ENCODE assay signal across 16 cellular contexts in the genomic region with DNA sequence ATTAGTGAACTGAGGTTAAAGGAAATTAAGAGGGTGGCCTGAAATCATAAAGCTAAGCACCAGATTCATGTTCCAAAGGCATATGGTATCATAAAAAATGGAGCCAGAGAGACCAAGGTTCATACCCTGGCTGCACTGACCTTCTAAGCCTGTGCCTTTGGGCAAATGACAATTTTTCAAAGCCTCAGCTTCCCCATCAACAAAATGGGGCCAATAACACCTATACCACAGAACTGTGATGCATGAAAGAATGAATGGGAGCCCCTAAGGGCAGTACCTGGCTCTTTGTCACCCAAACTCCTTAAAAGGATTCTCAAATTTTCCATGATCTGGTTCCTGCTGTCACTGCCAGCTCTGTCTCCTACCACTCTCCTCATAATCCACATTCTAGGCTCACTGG.
DNase-seq lines count a peak whose midpoint lies in the region; ATAC-seq and TF ChIP-seq lines count a peak whose summit lies in the region.
"Had no signal": no experiment of that assay in that cellular context is flagged by ENCODE, and none has a peak within 500 bp of the region (broad histone marks: within the 10 kb centered on the region; RNA-seq: fewer than 3 reads in every experiment).

No MANE protein-coding gene starts in this region.

- H3K4me3 ChIP-seq in KMS-11 (IDR thresholded peaks at IDR 0.05; ENCODE audit: insufficient read depth, low read depth, low read length): no peak overlapping the region
- H3K4me3 ChIP-seq in psoas muscle: no peak overlapping the region
- no peak overlapping the region for H3K4me3 ChIP-seq in HAP-1
- no peak overlapping the region for H3K4me3 ChIP-seq in WERI-Rb-1 (ENCODE audit: low read depth, low read length)
- H3K4me3 ChIP-seq: BLaER1 had no signal

- no peak overlapping the region for H2AFZ ChIP-seq in KMS-11 (ENCODE audit: low read depth)

- no peaks in the 10 kb centered on the region for H4K20me1 ChIP-seq in KMS-11 (ENCODE audit: insufficient read depth)

- no peak for ATAC-seq in activated CD4-positive, alpha-beta T cell treated with anti-CD3 and anti-CD28 coated beads for 36 hours
- no peak for ATAC-seq in psoas muscle
- ATAC-seq in natural killer cell: no peak

- no peak overlapping the region for H3K4me3 Mint-ChIP-seq in activated CD4-positive, alpha-beta T cell treated with anti-CD3 and anti-CD28 coated beads for 36 hours
- H3K4me3 Mint-ChIP-seq in activated T-helper 2 cell treated with anti-CD3 and anti-CD28 coated beads, Interferon-gamma antibody, Interleukin-2, Interleukin-4, amounts not matched to agents 10 μg/mL and 5 μg/mL and 100 μg/mL, durations not matched to agents 14 hours and 24 hours and 36 hours (ENCODE audit: low read depth): no peak overlapping the region
- H3K4me3 Mint-ChIP-seq in natural killer cell: no peak overlapping the region

- no peaks in the 10 kb centered on the region for H3K27me3 Mint-ChIP-seq in activated CD4-positive, alpha-beta T cell treated with anti-CD3 and anti-CD28 coated beads for 36 hours
- H3K27me3 Mint-ChIP-seq in activated T-helper 2 cell treated with anti-CD3 and anti-CD28 coated beads, Interferon-gamma antibody, Interleukin-2, Interleukin-4, amounts not matched to agents 10 μg/mL and 5 μg/mL and 100 μg/mL, durations not matched to agents 14 hours and 24 hours and 36 hours (ENCODE audit: low read depth): no peaks in the 10 kb centered on the region
- no peaks in the 10 kb centered on the region for H3K27me3 Mint-ChIP-seq in natural killer cell (ENCODE audit: low read depth in 2 of 2)

- H3K4me1 ChIP-seq in KMS-11 (ENCODE audit: low read depth, poor library complexity, severe bottlenecking) (peaks cover 69% of the 10 kb centered on the region), psoas muscle (peaks cover 78% of the 10 kb centered on the region), HAP-1 (no peaks in the 10 kb centered on the region)

- POLR2A ChIA-PET in activated CD4-positive, alpha-beta T cell treated with anti-CD3 and anti-CD28 coated beads for 36 hours (lab: Charles Lee): no interaction called here

- H3K4me1 Mint-ChIP-seq in activated CD4-positive, alpha-beta T cell treated with anti-CD3 and anti-CD28 coated beads for 36 hours: peaks cover 64% of the 10 kb centered on the region
- peaks cover 67% of the 10 kb centered on the region for H3K4me1 Mint-ChIP-seq in activated T-helper 2 cell treated with anti-CD3 and anti-CD28 coated beads, Interferon-gamma antibody, Interleukin-2, Interleukin-4, amounts not matched to agents 10 μg/mL and 5 μg/mL and 100 μg/mL, durations not matched to agents 14 hours and 24 hours and 36 hours (ENCODE audit: low read depth)
- peaks cover 11 to 16% of the 10 kb centered on the region in 2 donors for H3K4me1 Mint-ChIP-seq in natural killer cell

- H3K4me2 ChIP-seq in KMS-11: peak overlapping the region; percentile 81; the same call in 1 of the 2 replicates
- H3K4me2 ChIP-seq: BLaER1 had no signal

- in situ Hi-C loops in HAP-1 (cut with MboI; ENCODE audit: low sequenced_read_pairs): no loop called here

- peaks cover 5% of the 10 kb centered on the region for H3K36me3 Mint-ChIP-seq in activated CD4-positive, alpha-beta T cell treated with anti-CD3 and anti-CD28 coated beads for 36 hours (ENCODE audit: low read depth)
- H3K36me3 Mint-ChIP-seq in activated T-helper 2 cell treated with anti-CD3 and anti-CD28 coated beads, Interferon-gamma antibody, Interleukin-2, Interleukin-4, amounts not matched to agents 10 μg/mL and 5 μg/mL and 100 μg/mL, durations not matched to agents 14 hours and 24 hours and 36 hours (ENCODE audit: low read depth): peaks cover 17% of the 10 kb centered on the region
- no peaks in the 10 kb centered on the region for H3K36me3 Mint-ChIP-seq in natural killer cell

- H3K9me3 ChIP-seq in psoas muscle (no peaks in the 10 kb centered on the region), HAP-1 (no peaks in the 10 kb centered on the region), WERI-Rb-1 (ENCODE audit: severe bottlenecking) (no peaks in the 10 kb centered on the region)
- H3K9me3 ChIP-seq: BLaER1 had no signal

- no peak overlapping the region for H3K9ac ChIP-seq in KMS-11
- H3K9ac ChIP-seq: BLaER1 had no signal

- intact Hi-C loops in activated CD4-positive, alpha-beta T cell treated with anti-CD3 and anti-CD28 coated beads for 36 hours (cut with DNase I, micrococcal nuclease): loop anchor here in 1 of 2 experiments (5.0 kb wide), 1 partner anchor 37 kb away; no protein-coding TSS in a partner anchor
- intact Hi-C loops in activated T-helper 2 cell treated with anti-CD3 and anti-CD28 coated beads, Interferon-gamma antibody, Interleukin-2, Interleukin-4, amounts not matched to agents 10 μg/mL and 5 μg/mL and 100 μg/mL, durations not matched to agents 14 hours and 24 hours and 36 hours (cut with micrococcal nuclease): loop anchor here (5.0 kb wide), 1 partner anchor 288 kb away; a partner anchor contains a TSS
- intact Hi-C loops in psoas muscle (cut with DNase I) (loop anchor here (5.0 kb wide), 2 partner anchors 33 to 73 kb away; a partner anchor contains a TSS), natural killer cell (cut with micrococcal nuclease) (no loop called here)

- no peaks in the 10 kb centered on the region for H3K9me3 Mint-ChIP-seq in activated CD4-positive, alpha-beta T cell treated with anti-CD3 and anti-CD28 coated beads for 36 hours (ENCODE audit: low read depth)
- no peaks in the 10 kb centered on the region for H3K9me3 Mint-ChIP-seq in activated T-helper 2 cell treated with anti-CD3 and anti-CD28 coated beads, Interferon-gamma antibody, Interleukin-2, Interleukin-4, amounts not matched to agents 10 μg/mL and 5 μg/mL and 100 μg/mL, durations not matched to agents 14 hours and 24 hours and 36 hours
- H3K9me3 Mint-ChIP-seq in natural killer cell: no peaks in the 10 kb centered on the region

- no peak for TF ChIP-seq CTCF in KMS-11 (conservative IDR thresholded peaks at IDR 0.05; ENCODE audit: low read depth, low read length)
- no peak for TF ChIP-seq CTCF in psoas muscle (IDR thresholded peaks at IDR 0.05)
- TF ChIP-seq CTCF in WERI-Rb-1 (IDR thresholded peaks at IDR 0.05; ENCODE audit: low read depth, low read length): no peak
- TF ChIP-seq CTCF in natural killer cell (IDR thresholded peaks at IDR 0.05): no peak

- H3K27ac ChIP-seq in KMS-11: no peak overlapping the region; the same call in 1 of the 2 replicates
- H3K27ac ChIP-seq in psoas muscle: peak overlapping the region; percentile 4
- no peak overlapping the region for H3K27ac ChIP-seq in WERI-Rb-1
- H3K27ac ChIP-seq: 22Rv1, BLaER1 had no signal

- H3K79me2 ChIP-seq in KMS-11 (ENCODE audit: insufficient read depth, low read depth): no peaks in the 10 kb centered on the region; the same call in 1 of the 2 replicates

- peak overlapping the region; percentile 5 for H3K27ac Mint-ChIP-seq in activated CD4-positive, alpha-beta T cell treated with anti-CD3 and anti-CD28 coated beads for 36 hours
- H3K27ac Mint-ChIP-seq in activated T-helper 2 cell treated with anti-CD3 and anti-CD28 coated beads, Interferon-gamma antibody, Interleukin-2, Interleukin-4, amounts not matched to agents 10 μg/mL and 5 μg/mL and 100 μg/mL, durations not matched to agents 14 hours and 24 hours and 36 hours: peak overlapping the region; percentile 31
- H3K27ac Mint-ChIP-seq in natural killer cell: peak overlapping the region in 1 of 2 donors; percentile 30

- CTCF ChIA-PET in activated CD4-positive, alpha-beta T cell treated with anti-CD3 and anti-CD28 coated beads for 36 hours (lab: Charles Lee): interaction anchor here (0.8 to 1.1 kb wide), 3 partner anchors 8 to 19 kb away, joined by 3 to 5 read pairs (median 3); no protein-coding TSS in a partner anchor

- H3K27me3 ChIP-seq in KMS-11 (ENCODE audit: insufficient read depth, low read depth): no peaks in the 10 kb centered on the region
- H3K27me3 ChIP-seq in psoas muscle (ENCODE audit: insufficient read depth in 3 of 3, low read length in 2 of 3): no peaks in the 10 kb centered on the region
- H3K27me3 ChIP-seq in HAP-1 (ENCODE audit: low read depth): no peaks in the 10 kb centered on the region
- no peaks in the 10 kb centered on the region for H3K27me3 ChIP-seq in WERI-Rb-1 (ENCODE audit: insufficient read depth, low read depth, severe bottlenecking)
- H3K27me3 ChIP-seq: BLaER1 had no signal

- no peak for DNase-seq in activated CD4-positive, alpha-beta T cell treated with anti-CD3 and anti-CD28 coated beads for 36 hours
- DNase-seq in activated CD4-positive, alpha-beta T cell treated with anti-CD3 and anti-CD28 coated beads, Interleukin-2, amount 50 U/mL, for 48 hours: no peak
- DNase-seq in activated T-helper 2 cell treated with anti-CD3 and anti-CD28 coated beads, Interferon-gamma antibody, Interleukin-2, Interleukin-4, amounts not matched to agents 10 μg/mL and 5 μg/mL and 100 μg/mL, durations not matched to agents 14 hours and 24 hours and 36 hours (ENCODE audit: low spot score): no peak
- DNase-seq in psoas muscle (no peak), HAP-1 (ENCODE audit: low spot score in 2 of 2) (no peak), WERI-Rb-1 (no peak), natural killer cell (no peak)
- DNase-seq: GOT3, NCI-H1105, NCI-H187 treated with DMSO at 0.1 percent for 48 hours, NCI-H2171 treated with DMSO at 0.1 percent for 48 hours, NCI-H510A, SIG-M5 had no signal

- H3K36me3 ChIP-seq in KMS-11 (ENCODE audit: insufficient read depth) (no peaks in the 10 kb centered on the region), psoas muscle (ENCODE audit: insufficient read depth in 1 of 2, low read depth in 1 of 2) (peaks cover 0 to 16% of the 10 kb centered on the region in 2 donors), HAP-1 (replicated peaks) (no peaks in the 10 kb centered on the region), WERI-Rb-1 (no peaks in the 10 kb centered on the region; the same call in 1 of the 2 replicates)
- H3K36me3 ChIP-seq: BLaER1 had no signal
